1 cellular context compared by ENCODE assay signal in genomic region chr2:237742191-237742590, GRCh38.
A peak's percentile ranks its signal among the peaks of the same experiment; 100 is the strongest.
TF ChIP-seq lines count a peak whose summit lies in the region.

No MANE protein-coding gene starts in this region.

TF ChIP-seq in HepG2, 621 proteins besides CTCF, POLR2A, EP300 and RAD21 (continued from another document):
- TF ChIP-seq, protein P1, sequence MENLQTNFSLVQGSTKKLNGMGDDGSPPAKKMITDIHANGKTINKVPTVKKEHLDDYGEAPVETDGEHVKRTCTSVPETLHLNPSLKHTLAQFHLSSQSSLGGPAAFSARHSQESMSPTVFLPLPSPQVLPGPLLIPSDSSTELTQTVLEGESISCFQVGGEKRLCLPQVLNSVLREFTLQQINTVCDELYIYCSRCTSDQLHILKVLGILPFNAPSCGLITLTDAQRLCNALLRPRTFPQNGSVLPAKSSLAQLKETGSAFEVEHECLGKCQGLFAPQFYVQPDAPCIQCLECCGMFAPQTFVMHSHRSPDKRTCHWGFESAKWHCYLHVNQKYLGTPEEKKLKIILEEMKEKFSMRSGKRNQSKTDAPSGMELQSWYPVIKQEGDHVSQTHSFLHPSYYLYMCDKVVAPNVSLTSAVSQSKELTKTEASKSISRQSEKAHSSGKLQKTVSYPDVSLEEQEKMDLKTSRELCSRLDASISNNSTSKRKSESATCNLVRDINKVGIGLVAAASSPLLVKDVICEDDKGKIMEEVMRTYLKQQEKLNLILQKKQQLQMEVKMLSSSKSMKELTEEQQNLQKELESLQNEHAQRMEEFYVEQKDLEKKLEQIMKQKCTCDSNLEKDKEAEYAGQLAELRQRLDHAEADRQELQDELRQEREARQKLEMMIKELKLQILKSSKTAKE (CRISPR knock-in tag; IDR thresholded peaks at IDR 0.05; ENCODE audit: borderline replicate concordance): peak; percentile 75; the same call in 1 of the 2 replicates
- TF ChIP-seq ISL2 (CRISPR knock-in tag; IDR thresholded peaks at IDR 0.05): peak; percentile 67
- TF ChIP-seq ZNF792 (CRISPR knock-in tag; IDR thresholded peaks at IDR 0.05): peak; percentile 22; the same call in 1 of the 2 replicates
- no peak; the same call in 1 of the 2 replicates for TF ChIP-seq BRCA1 (CRISPR knock-in tag; IDR thresholded peaks at IDR 0.05)
- no peak for TF ChIP-seq ZNF343 (CRISPR knock-in tag; IDR thresholded peaks at IDR 0.05)
- TF ChIP-seq HIC2 (CRISPR knock-in tag; IDR thresholded peaks at IDR 0.05; ENCODE audit: low read depth): peak; percentile 68; the same call in 1 of the 2 replicates
- TF ChIP-seq RNF2 (conservative IDR thresholded peaks at IDR 0.05; ENCODE audit: low read depth): no peak
- TF ChIP-seq HNF4A (CRISPR knock-in tag; IDR thresholded peaks at IDR 0.05): peak; percentile 99
- TF ChIP-seq, protein P2, sequence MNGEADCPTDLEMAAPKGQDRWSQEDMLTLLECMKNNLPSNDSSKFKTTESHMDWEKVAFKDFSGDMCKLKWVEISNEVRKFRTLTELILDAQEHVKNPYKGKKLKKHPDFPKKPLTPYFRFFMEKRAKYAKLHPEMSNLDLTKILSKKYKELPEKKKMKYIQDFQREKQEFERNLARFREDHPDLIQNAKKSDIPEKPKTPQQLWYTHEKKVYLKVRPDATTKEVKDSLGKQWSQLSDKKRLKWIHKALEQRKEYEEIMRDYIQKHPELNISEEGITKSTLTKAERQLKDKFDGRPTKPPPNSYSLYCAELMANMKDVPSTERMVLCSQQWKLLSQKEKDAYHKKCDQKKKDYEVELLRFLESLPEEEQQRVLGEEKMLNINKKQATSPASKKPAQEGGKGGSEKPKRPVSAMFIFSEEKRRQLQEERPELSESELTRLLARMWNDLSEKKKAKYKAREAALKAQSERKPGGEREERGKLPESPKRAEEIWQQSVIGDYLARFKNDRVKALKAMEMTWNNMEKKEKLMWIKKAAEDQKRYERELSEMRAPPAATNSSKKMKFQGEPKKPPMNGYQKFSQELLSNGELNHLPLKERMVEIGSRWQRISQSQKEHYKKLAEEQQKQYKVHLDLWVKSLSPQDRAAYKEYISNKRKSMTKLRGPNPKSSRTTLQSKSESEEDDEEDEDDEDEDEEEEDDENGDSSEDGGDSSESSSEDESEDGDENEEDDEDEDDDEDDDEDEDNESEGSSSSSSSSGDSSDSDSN (CRISPR knock-in tag; IDR thresholded peaks at IDR 0.05): peak; percentile 35; the same call in 1 of the 2 replicates
- TF ChIP-seq MTA1 (CRISPR knock-in tag; IDR thresholded peaks at IDR 0.05; ENCODE audit: borderline replicate concordance): peak; percentile 75
- TF ChIP-seq, protein P3, sequence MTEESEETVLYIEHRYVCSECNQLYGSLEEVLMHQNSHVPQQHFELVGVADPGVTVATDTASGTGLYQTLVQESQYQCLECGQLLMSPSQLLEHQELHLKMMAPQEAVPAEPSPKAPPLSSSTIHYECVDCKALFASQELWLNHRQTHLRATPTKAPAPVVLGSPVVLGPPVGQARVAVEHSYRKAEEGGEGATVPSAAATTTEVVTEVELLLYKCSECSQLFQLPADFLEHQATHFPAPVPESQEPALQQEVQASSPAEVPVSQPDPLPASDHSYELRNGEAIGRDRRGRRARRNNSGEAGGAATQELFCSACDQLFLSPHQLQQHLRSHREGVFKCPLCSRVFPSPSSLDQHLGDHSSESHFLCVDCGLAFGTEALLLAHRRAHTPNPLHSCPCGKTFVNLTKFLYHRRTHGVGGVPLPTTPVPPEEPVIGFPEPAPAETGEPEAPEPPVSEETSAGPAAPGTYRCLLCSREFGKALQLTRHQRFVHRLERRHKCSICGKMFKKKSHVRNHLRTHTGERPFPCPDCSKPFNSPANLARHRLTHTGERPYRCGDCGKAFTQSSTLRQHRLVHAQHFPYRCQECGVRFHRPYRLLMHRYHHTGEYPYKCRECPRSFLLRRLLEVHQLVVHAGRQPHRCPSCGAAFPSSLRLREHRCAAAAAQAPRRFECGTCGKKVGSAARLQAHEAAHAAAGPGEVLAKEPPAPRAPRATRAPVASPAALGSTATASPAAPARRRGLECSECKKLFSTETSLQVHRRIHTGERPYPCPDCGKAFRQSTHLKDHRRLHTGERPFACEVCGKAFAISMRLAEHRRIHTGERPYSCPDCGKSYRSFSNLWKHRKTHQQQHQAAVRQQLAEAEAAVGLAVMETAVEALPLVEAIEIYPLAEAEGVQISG (CRISPR knock-in tag; IDR thresholded peaks at IDR 0.05): peak; percentile 61
- no peak for TF ChIP-seq NCOA5 (CRISPR knock-in tag; IDR thresholded peaks at IDR 0.05)
- peak; percentile 82 to 91 for TF ChIP-seq NR2F1 (CRISPR knock-in tag; IDR thresholded peaks at IDR 0.05)
- TF ChIP-seq HDAC2 (CRISPR knock-in tag; IDR thresholded peaks at IDR 0.05): peak; percentile 95
- no peak for TF ChIP-seq ZNF670 (CRISPR knock-in tag; IDR thresholded peaks at IDR 0.05; ENCODE audit: borderline replicate concordance)
- no peak for TF ChIP-seq SP1 (IDR thresholded peaks at IDR 0.05)
- TF ChIP-seq SP1 (CRISPR knock-in tag; IDR thresholded peaks at IDR 0.05): no peak
- no peak for TF ChIP-seq ZNF280B (CRISPR knock-in tag; IDR thresholded peaks at IDR 0.05; ENCODE audit: borderline replicate concordance)
- TF ChIP-seq ZNF282 (IDR thresholded peaks at IDR 0.05; ENCODE audit: partially characterized antibody): no peak
- TF ChIP-seq ETV5 (CRISPR knock-in tag; IDR thresholded peaks at IDR 0.05; ENCODE audit: borderline replicate concordance): peak; percentile 79; the same call in 1 of the 2 replicates
- TF ChIP-seq PHF21A (CRISPR knock-in tag; IDR thresholded peaks at IDR 0.05): peak; percentile 90
- TF ChIP-seq, protein P4, sequence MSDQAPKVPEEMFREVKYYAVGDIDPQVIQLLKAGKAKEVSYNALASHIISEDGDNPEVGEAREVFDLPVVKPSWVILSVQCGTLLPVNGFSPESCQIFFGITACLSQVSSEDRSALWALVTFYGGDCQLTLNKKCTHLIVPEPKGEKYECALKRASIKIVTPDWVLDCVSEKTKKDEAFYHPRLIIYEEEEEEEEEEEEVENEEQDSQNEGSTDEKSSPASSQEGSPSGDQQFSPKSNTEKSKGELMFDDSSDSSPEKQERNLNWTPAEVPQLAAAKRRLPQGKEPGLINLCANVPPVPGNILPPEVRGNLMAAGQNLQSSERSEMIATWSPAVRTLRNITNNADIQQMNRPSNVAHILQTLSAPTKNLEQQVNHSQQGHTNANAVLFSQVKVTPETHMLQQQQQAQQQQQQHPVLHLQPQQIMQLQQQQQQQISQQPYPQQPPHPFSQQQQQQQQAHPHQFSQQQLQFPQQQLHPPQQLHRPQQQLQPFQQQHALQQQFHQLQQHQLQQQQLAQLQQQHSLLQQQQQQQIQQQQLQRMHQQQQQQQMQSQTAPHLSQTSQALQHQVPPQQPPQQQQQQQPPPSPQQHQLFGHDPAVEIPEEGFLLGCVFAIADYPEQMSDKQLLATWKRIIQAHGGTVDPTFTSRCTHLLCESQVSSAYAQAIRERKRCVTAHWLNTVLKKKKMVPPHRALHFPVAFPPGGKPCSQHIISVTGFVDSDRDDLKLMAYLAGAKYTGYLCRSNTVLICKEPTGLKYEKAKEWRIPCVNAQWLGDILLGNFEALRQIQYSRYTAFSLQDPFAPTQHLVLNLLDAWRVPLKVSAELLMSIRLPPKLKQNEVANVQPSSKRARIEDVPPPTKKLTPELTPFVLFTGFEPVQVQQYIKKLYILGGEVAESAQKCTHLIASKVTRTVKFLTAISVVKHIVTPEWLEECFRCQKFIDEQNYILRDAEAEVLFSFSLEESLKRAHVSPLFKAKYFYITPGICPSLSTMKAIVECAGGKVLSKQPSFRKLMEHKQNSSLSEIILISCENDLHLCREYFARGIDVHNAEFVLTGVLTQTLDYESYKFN (CRISPR knock-in tag; conservative IDR thresholded peaks at IDR 0.05): peak; percentile 90
- TF ChIP-seq SIN3A (IDR thresholded peaks at IDR 0.05; ENCODE audit: borderline replicate concordance, low read depth, low read length): no peak
- TF ChIP-seq GATAD1 (CRISPR knock-in tag; IDR thresholded peaks at IDR 0.05): peak; percentile 46; the same call in 1 of the 2 replicates
- TF ChIP-seq TP53 (CRISPR knock-in tag; conservative IDR thresholded peaks at IDR 0.05): no peak
- no peak for TF ChIP-seq ATF1 (CRISPR knock-in tag; IDR thresholded peaks at IDR 0.05)
- TF ChIP-seq, protein P5, sequence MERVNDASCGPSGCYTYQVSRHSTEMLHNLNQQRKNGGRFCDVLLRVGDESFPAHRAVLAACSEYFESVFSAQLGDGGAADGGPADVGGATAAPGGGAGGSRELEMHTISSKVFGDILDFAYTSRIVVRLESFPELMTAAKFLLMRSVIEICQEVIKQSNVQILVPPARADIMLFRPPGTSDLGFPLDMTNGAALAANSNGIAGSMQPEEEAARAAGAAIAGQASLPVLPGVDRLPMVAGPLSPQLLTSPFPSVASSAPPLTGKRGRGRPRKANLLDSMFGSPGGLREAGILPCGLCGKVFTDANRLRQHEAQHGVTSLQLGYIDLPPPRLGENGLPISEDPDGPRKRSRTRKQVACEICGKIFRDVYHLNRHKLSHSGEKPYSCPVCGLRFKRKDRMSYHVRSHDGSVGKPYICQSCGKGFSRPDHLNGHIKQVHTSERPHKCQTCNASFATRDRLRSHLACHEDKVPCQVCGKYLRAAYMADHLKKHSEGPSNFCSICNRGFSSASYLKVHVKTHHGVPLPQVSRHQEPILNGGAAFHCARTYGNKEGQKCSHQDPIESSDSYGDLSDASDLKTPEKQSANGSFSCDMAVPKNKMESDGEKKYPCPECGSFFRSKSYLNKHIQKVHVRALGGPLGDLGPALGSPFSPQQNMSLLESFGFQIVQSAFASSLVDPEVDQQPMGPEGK (CRISPR knock-in tag; IDR thresholded peaks at IDR 0.05): peak; percentile 93
- no peak for TF ChIP-seq PBX3 (CRISPR knock-in tag; IDR thresholded peaks at IDR 0.05; ENCODE audit: borderline replicate concordance)
- TF ChIP-seq, protein P6, sequence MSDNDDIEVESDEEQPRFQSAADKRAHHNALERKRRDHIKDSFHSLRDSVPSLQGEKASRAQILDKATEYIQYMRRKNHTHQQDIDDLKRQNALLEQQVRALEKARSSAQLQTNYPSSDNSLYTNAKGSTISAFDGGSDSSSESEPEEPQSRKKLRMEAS (IDR thresholded peaks at IDR 0.05): no peak
- no peak for TF ChIP-seq TOPORS (CRISPR knock-in tag; IDR thresholded peaks at IDR 0.05)
TF ChIP-seq in HepG2: peak in this region for 158.
